In genomic region chr17:49996495-49997255, GRCh38 we compare ENCODE assay signal across 8 cellular contexts. TPM values are rescaled to one million over a fixed set of nuclear protein-coding genes. Genes with fewer than 3 reads are reported as not detected.
DNase-seq lines count a peak whose midpoint lies in the region; ATAC-seq and TF ChIP-seq lines count a peak whose summit lies in the region.

No MANE protein-coding gene starts in this region.

- H3K4me3 ChIP-seq in HL-60 (replicated peaks; ENCODE audit: insufficient read depth, low read length) (no peak overlapping the region), heart left ventricle (peak overlapping the region; percentile 17 to 57 (median 44))

- H3K36me3 Mint-ChIP-seq in CD14-positive monocyte, result peaks cover 0 to 11% of the 10 kb centered on the region in 2 donors

- peaks cover 74 to 93% (median 84%) of the 10 kb centered on the region in 3 donors for H3K27me3 Mint-ChIP-seq in CD14-positive monocyte (ENCODE audit: low read depth in 3 of 3)

- H3K4me3 Mint-ChIP-seq in CD14-positive monocyte, result peak overlapping the region; percentile 47 to 87

- H3K36me3 ChIP-seq in heart left ventricle, result no peaks in the 10 kb centered on the region

- H3K27me3 ChIP-seq in HL-60 (ENCODE audit: insufficient read depth, poor library complexity, severe bottlenecking) (peaks cover 69% of the 10 kb centered on the region), heart left ventricle (peaks cover 39 to 96% (median 82%) of the 10 kb centered on the region in 9 donors)

- H3K9me3 Mint-ChIP-seq in CD14-positive monocyte, result peaks cover 3 to 27% (median 12%) of the 10 kb centered on the region in 7 donors

- TF ChIP-seq POLR2A in heart left ventricle (IDR thresholded peaks at IDR 0.05), result no peak

- intact Hi-C loops in CD14-positive monocyte (cut with micrococcal nuclease) (loop anchor here (1.0 to 10.0 kb wide), 5 partner anchors 44 to 429 kb away; partner anchors contain the start of gene NXPH3 (in 1 of the 2)), heart left ventricle (cut with DNase I) (loop anchor here (1.0 to 10.0 kb wide), 19 partner anchors 44 to 682 kb away; partner anchors contain the start of gene SLC35B1 (in 4 of the 10)), sciatic nerve (cut with DNase I) (loop anchor here (5.0 kb wide), 3 partner anchors 114 to 289 kb away; partner anchors contain the start of gene SLC35B1)

- H3K4me1 ChIP-seq in heart left ventricle, result peaks cover 0 to 39% (median 24%) of the 10 kb centered on the region in 12 donors

- no peak overlapping the region for H3K27ac Mint-ChIP-seq in CD14-positive monocyte

- ATAC-seq in heart left ventricle (peak in 3 of 4 donors; percentile 41 to 44 (median 41)), sciatic nerve (peak; percentile 56), HG02678 (IDR thresholded peaks at IDR 0.05; ENCODE audit: unreplicated experiment) (no peak)

- H3K9me3 ChIP-seq in heart left ventricle, result no peaks in the 10 kb centered on the region

- TF ChIP-seq CTCF in CD14-positive monocyte (IDR thresholded peaks at IDR 0.05) (peak; percentile 98), HL-60 (IDR thresholded peaks at IDR 0.05; ENCODE audit: insufficient read depth, low read length) (peak; percentile 56), heart left ventricle (IDR thresholded peaks at IDR 0.05) (peak; percentile 95 to 99 (median 98))

- WGBS in heart left ventricle, 4 donors, result 0 to 1% (median 0%) methylated on average over 18 to 56 of the region's 56 CpGs

- peaks cover 30% of the 10 kb centered on the region for H3K4me1 Mint-ChIP-seq in CD14-positive monocyte

- DNase-seq in CD14-positive monocyte (ENCODE audit: low spot score) (no peak), HL-60 (ENCODE audit: low read depth in 1 of 2, low spot score in 1 of 2) (peak; percentile 23 to 41), RPMI8226 (peak; percentile 60), heart left ventricle (peak in 3 of 5 donors; percentile 34 to 52 (median 50)), sciatic nerve (ENCODE audit: low spot score) (peak; percentile 79), NCI-H1048 (lab: John Stamatoyannopoulos, UW) (no peak)
- peak; percentile 53 for DNase-seq in activated gamma-delta T cell treated with anti-CD3 and anti-CD28 coated beads, Interleukin-2, amount 50 U/mL, for 16 hours (ENCODE audit: low read depth)

- H3K27ac ChIP-seq in HL-60 (replicated peaks) (no peak overlapping the region), heart left ventricle (no peak overlapping the region)

RNA-seq across cellular contexts. Expression of gene DLX3, which starts 1.7 kb away (rescaled TPM):
- polyA plus RNA-seq in CD14-positive monocyte, result not detected
- under 1 TPM in 3 of 9 donors, not detected in 6; 0.09 to 0.61 (median 0.12) TPM for total RNA-seq in heart left ventricle
- polyA plus RNA-seq in heart left ventricle, result under 1 TPM; 0.08 TPM
- 0.22 TPM for total RNA-seq in sciatic nerve

RNA-seq across cellular contexts. Expression of gene DLX4, which starts 27.7 kb away (rescaled TPM):
- under 1 TPM in 1 of 2 donors, not detected in 1; 0.20 TPM for polyA plus RNA-seq in CD14-positive monocyte
- total RNA-seq in heart left ventricle, result under 1 TPM in 1 of 9 donors, not detected in 8; 0.19 TPM
- polyA plus RNA-seq in heart left ventricle, result under 1 TPM in 1 of 2 donors, not detected in 1; 0.03 TPM
- total RNA-seq in sciatic nerve, result not detected

RNA-seq across cellular contexts. Expression of gene ITGA3, which starts 59.2 kb away (rescaled TPM):
- polyA plus RNA-seq in CD14-positive monocyte (under 1 TPM in 1 of 2 donors, not detected in 1; 0.31 TPM), heart left ventricle (10 to 100 TPM; 16.8 to 72.9 TPM)
- total RNA-seq in heart left ventricle (10 to 100 TPM; 18.4 to 71.2 (median 23.6) TPM), sciatic nerve (70.1 TPM)

Comparison
In these comparisons a context has a peak if more than half of its experiments do, and no peak if none do; other contexts are left out.
1. DNase-seq: peak in HL-60 (2 of 2), RPMI8226 (single experiment), activated gamma-delta T cell treated with anti-CD3 and anti-CD28 coated beads, Interleukin-2, amount 50 U/mL, for 16 hours (single experiment), heart left ventricle (3 of 5) and sciatic nerve (single experiment); none in CD14-positive monocyte (single experiment) and NCI-H1048 (single experiment).
2. Peak in every context shown above with its lines, with median percentiles within 50 percentile points of each other: CTCF ChIP-seq.